In genomic region chr16:21083729-21084268, GRCh38 we compare ENCODE assay signal across 8 cellular contexts.
DNase-seq lines count a peak whose midpoint lies in the region; ATAC-seq lines count a peak whose summit lies in the region.

No MANE protein-coding gene starts in this region.

- DNase-seq in NCI-H345 (lab: John Stamatoyannopoulos, UW), result peak; percentile 52
- DNase-seq in NCI-H345 treated with DMSO at 0.1 percent for 48 hours (lab: John Stamatoyannopoulos, UW; ENCODE audit: unreplicated experiment), result no peak
- peak; percentile 52 for DNase-seq in NCI-H2196 (lab: John Stamatoyannopoulos, UW; ENCODE audit: unreplicated experiment)
- peak; percentile 46 for DNase-seq in activated CD4-positive, alpha-beta T cell treated with anti-CD3 and anti-CD28 coated beads, Interleukin-2, amount 50 U/mL, for 1 hour
- DNase-seq in effector CD8-positive, alpha-beta T cell (lab: John Stamatoyannopoulos, UW), result peak; percentile 17
- DNase-seq in lung microvascular endothelial cell (ENCODE audit: low read depth in 2 of 2), result peak; percentile 71 to 72
- DNase-seq in stimulated activated CD8-positive, alpha-beta memory T cell treated with anti-CD3 and anti-CD28 coated beads, Interleukin-2, amount 100 ng/mL, for 48 hours (ENCODE audit: low read depth in 2 of 2), result peak; percentile 26 to 38

- ATAC-seq in HG02885 (IDR thresholded peaks at IDR 0.05; ENCODE audit: poor library complexity, unreplicated experiment), result no peak
